28 cellular contexts compared by ENCODE assay signal in genomic region chr10:113410618-113411017, GRCh38.
"Had no signal": no experiment of that assay in that cellular context is flagged by ENCODE, and none has a peak within 500 bp of the region (broad histone marks: within the 10 kb centered on the region; RNA-seq: fewer than 3 reads in every experiment).

No MANE protein-coding gene starts in this region.

- ATAC-seq: activated naive CD4-positive, alpha-beta T cell treated with anti-CD3 and anti-CD28 coated beads, Interleukin-2, amount 50 U/mL, for 72 hours; activated naive CD8-positive, alpha-beta T cell treated with anti-CD3 and anti-CD28 coated beads, Interleukin-2, amount 50 U/mL, for 24 hours; activated T-cell treated with anti-CD3 and anti-CD28 coated beads, Interleukin-2, amount 50 U/mL, for 4 hours; body of pancreas; SK-N-SH treated with all-trans-retinoic acid at 6 μM for 48 hours had no signal

- H3K4me3 ChIP-seq: ascending aorta, body of pancreas, Peyer's patch, SJSA1 had no signal

- H3K27me3 ChIP-seq: ascending aorta, body of pancreas, Peyer's patch, SJSA1 had no signal

- H3K9ac ChIP-seq: KMS-11 had no signal

- DNase-seq: activated B cell treated with CpG ODN at 0.5 μM for 24 hours; activated CD4-positive, alpha-beta memory T cell treated with anti-CD3 and anti-CD28 coated beads for 36 hours; activated CD4-positive, alpha-beta T cell treated with anti-CD3 and anti-CD28 coated beads for 1 hour; activated CD4-positive, alpha-beta T cell treated with anti-CD3 and anti-CD28 coated beads, Interleukin-2, amount 10 ng/mL, durations not matched to agents 7 days and 5 days; activated CD8-positive, alpha-beta memory T cell treated with anti-CD3 and anti-CD28 coated beads for 24 hours; activated effector memory CD4-positive, alpha-beta T cell treated with anti-CD3 and anti-CD28 coated beads, Interleukin-2, amount 50 U/mL, for 16 hours; activated naive CD4-positive, alpha-beta T cell treated with Interleukin-2 at 50 U/mL for 16 hours; activated naive CD8-positive, alpha-beta T cell treated with anti-CD3 and anti-CD28 coated beads, Interleukin-2, amount 50 U/mL, for 24 hours; activated T-cell treated with anti-CD3 and anti-CD28 coated beads, Interleukin-2, amount 50 U/mL, for 4 hours; amniotic stem cell; body of pancreas; cortex of kidney; NCI-H1694; NCI-H2029; NCI-H2107; NCI-H510A treated with DMSO at 0.1 percent for 48 hours; NCI-H774; NK-92 treated with Interleukin-12 subunit alpha and Interleukin-12 subunit beta, amount 100 ng/mL, for 24 hours; Peyer's patch; SHP77; SW 1271 had no signal

- H3K36me3 Mint-ChIP-seq: activated CD4-positive, alpha-beta memory T cell treated with anti-CD3 and anti-CD28 coated beads for 36 hours; activated naive CD4-positive, alpha-beta T cell treated with anti-CD3 and anti-CD28 coated beads, Interleukin-2, amount 50 U/mL, for 72 hours had no signal

- H3K9me3 ChIP-seq: ascending aorta, body of pancreas, Peyer's patch, SJSA1 had no signal

- H3K4me1 Mint-ChIP-seq: activated B cell treated with CpG ODN at 0.5 μM for 24 hours; activated CD4-positive, alpha-beta T cell treated with anti-CD3 and anti-CD28 coated beads, Interleukin-2, amount 10 ng/mL, durations not matched to agents 7 days and 5 days; activated naive CD8-positive, alpha-beta T cell treated with anti-CD3 and anti-CD28 coated beads, Interleukin-2, amount 50 U/mL, for 24 hours; central memory CD8-positive, alpha-beta T cell had no signal

- H3K4me3 Mint-ChIP-seq: activated B cell treated with CpG ODN at 0.5 μM for 24 hours; activated CD4-positive, alpha-beta memory T cell treated with anti-CD3 and anti-CD28 coated beads for 36 hours; activated CD4-positive, alpha-beta T cell treated with anti-CD3 and anti-CD28 coated beads, Interleukin-2, amount 10 ng/mL, durations not matched to agents 7 days and 5 days; activated naive CD8-positive, alpha-beta T cell treated with anti-CD3 and anti-CD28 coated beads, Interleukin-2, amount 50 U/mL, for 24 hours; activated T-cell treated with anti-CD3 and anti-CD28 coated beads, Interleukin-2, amount 50 U/mL, for 4 hours; central memory CD8-positive, alpha-beta T cell; T-helper 2 cell treated with Interferon-gamma antibody and Interleukin-4, amounts not matched to agents 5 μg/mL and 100 μg/mL, for 36 hours had no signal

- H3K4me1 ChIP-seq: ascending aorta, body of pancreas, Peyer's patch, SJSA1 had no signal

- H3K27ac Mint-ChIP-seq: activated B cell treated with CpG ODN at 0.5 μM for 24 hours; activated CD4-positive, alpha-beta memory T cell treated with anti-CD3 and anti-CD28 coated beads for 36 hours; activated CD4-positive, alpha-beta T cell treated with anti-CD3 and anti-CD28 coated beads, Interleukin-2, amount 10 ng/mL, durations not matched to agents 7 days and 5 days; activated naive CD4-positive, alpha-beta T cell treated with anti-CD3 and anti-CD28 coated beads, Interleukin-2, amount 50 U/mL, for 72 hours; activated naive CD8-positive, alpha-beta T cell treated with anti-CD3 and anti-CD28 coated beads, Interleukin-2, amount 50 U/mL, for 24 hours; T-helper 2 cell treated with Interferon-gamma antibody and Interleukin-4, amounts not matched to agents 5 μg/mL and 100 μg/mL, for 36 hours had no signal

- H3K9me3 Mint-ChIP-seq: activated B cell treated with CpG ODN at 0.5 μM for 24 hours; activated CD4-positive, alpha-beta T cell treated with anti-CD3 and anti-CD28 coated beads, Interleukin-2, amount 10 ng/mL, durations not matched to agents 7 days and 5 days; activated naive CD8-positive, alpha-beta T cell treated with anti-CD3 and anti-CD28 coated beads, Interleukin-2, amount 50 U/mL, for 24 hours; activated T-cell treated with anti-CD3 and anti-CD28 coated beads, Interleukin-2, amount 50 U/mL, for 4 hours; central memory CD8-positive, alpha-beta T cell had no signal

- H3K36me3 ChIP-seq: ascending aorta, Peyer's patch, SJSA1 had no signal

- H3K27ac ChIP-seq: ascending aorta, body of pancreas, KMS-11, Peyer's patch, SJSA1 had no signal
